9 cellular contexts compared by ENCODE assay signal in genomic region chr7:134892963-134893362, GRCh38.
DNase-seq lines count a peak whose midpoint lies in the region; TF ChIP-seq lines count a peak whose summit lies in the region.
"Had no signal": no experiment of that assay in that cellular context is flagged by ENCODE, and none has a peak within 500 bp of the region (broad histone marks: within the 10 kb centered on the region; RNA-seq: fewer than 3 reads in every experiment).

No MANE protein-coding gene starts in this region.

- WGBS in ectodermal cell, 2 experiments = 81 to 83% methylated on average over 3 of the region's 3 CpGs

- H3K4me3 ChIP-seq in ectodermal cell (ENCODE audit: insufficient read depth, low read depth, low read length) = peak overlapping the region; percentile 56
- H3K4me3 ChIP-seq in muscle layer of duodenum (ENCODE audit: low read depth in 1 of 2, low read length in 2 of 2) = peak overlapping the region; percentile 52 to 54

- DNase-seq in NCI-H748 (lab: John Stamatoyannopoulos, UW; ENCODE audit: unreplicated experiment) (peak; percentile 20), NCI-H748 treated with DMSO at 0.1 percent for 48 hours (lab: John Stamatoyannopoulos, UW) (no peak), type B pancreatic cell (ENCODE audit: extremely low spot score, unreplicated experiment) (no peak), NCI-H1694 treated with DMSO at 0.1 percent for 48 hours (lab: John Stamatoyannopoulos, UW) (no peak), NCI-H446 (lab: John Stamatoyannopoulos, UW) (no peak)
- DNase-seq in stimulated activated CD4-positive, alpha-beta T cell treated with anti-CD3 and anti-CD28 coated beads, Interleukin-2, amount 100 ng/mL, for 24 hours = no peak
- DNase-seq: activated CD4-positive, alpha-beta T cell treated with anti-CD3 and anti-CD28 coated beads, Interleukin-2, amount 10 ng/mL, durations not matched to agents 7 days and 5 days had no signal

- H3K36me3 ChIP-seq in ectodermal cell (ENCODE audit: control insufficient read depth, insufficient read depth, low read length) (peaks cover 5% of the 10 kb centered on the region), muscle layer of duodenum (ENCODE audit: control insufficient read depth in 1 of 2, insufficient read depth in 2 of 2, low read length in 2 of 2) (peaks cover 0 to 4% of the 10 kb centered on the region in 2 donors)

- H3K4me3 Mint-ChIP-seq in type B pancreatic cell = peak overlapping the region; percentile 89
- H3K4me3 Mint-ChIP-seq: activated CD4-positive, alpha-beta T cell treated with anti-CD3 and anti-CD28 coated beads, Interleukin-2, amount 10 ng/mL, durations not matched to agents 7 days and 5 days had no signal

- no peak for TF ChIP-seq CTCF in type B pancreatic cell (conservative IDR thresholded peaks at IDR 0.05)

- H3K27me3 Mint-ChIP-seq in type B pancreatic cell = no peaks in the 10 kb centered on the region

- H3K4me1 ChIP-seq in ectodermal cell (ENCODE audit: control insufficient read depth, insufficient read depth, low read length) (peaks cover 12% of the 10 kb centered on the region), muscle layer of duodenum (ENCODE audit: control insufficient read depth in 1 of 2, insufficient read depth in 2 of 2, low read length in 2 of 2) (peaks cover 4 to 18% of the 10 kb centered on the region in 2 donors)

- H3K36me3 Mint-ChIP-seq in type B pancreatic cell = peaks cover 44% of the 10 kb centered on the region

- no peak overlapping the region for H3K27ac ChIP-seq in ectodermal cell (ENCODE audit: insufficient read depth, low read depth, low read length, poor library complexity, severe bottlenecking)
- peak overlapping the region; percentile 65 for H3K27ac ChIP-seq in muscle layer of duodenum (ENCODE audit: low read length)

- H3K27me3 ChIP-seq in ectodermal cell (ENCODE audit: control insufficient read depth, insufficient read depth, low read length, poor library complexity, severe bottlenecking) (no peaks in the 10 kb centered on the region), muscle layer of duodenum (ENCODE audit: low read depth, low read length) (no peaks in the 10 kb centered on the region)

- peaks cover 17% of the 10 kb centered on the region for H3K9me3 Mint-ChIP-seq in type B pancreatic cell

- peaks cover 2% of the 10 kb centered on the region for H3K9me3 ChIP-seq in ectodermal cell (ENCODE audit: control insufficient read depth, low read length)
- peaks cover 0 to 5% of the 10 kb centered on the region in 2 donors for H3K9me3 ChIP-seq in muscle layer of duodenum (ENCODE audit: control insufficient read depth in 1 of 2, low read length in 2 of 2)

- H3K27ac Mint-ChIP-seq in type B pancreatic cell = peak overlapping the region; percentile 91
- H3K27ac Mint-ChIP-seq: activated CD4-positive, alpha-beta T cell treated with anti-CD3 and anti-CD28 coated beads, Interleukin-2, amount 10 ng/mL, durations not matched to agents 7 days and 5 days had no signal

- peaks cover 40% of the 10 kb centered on the region for H3K4me1 Mint-ChIP-seq in type B pancreatic cell (ENCODE audit: unreplicated experiment)
